In the genomic region with DNA sequence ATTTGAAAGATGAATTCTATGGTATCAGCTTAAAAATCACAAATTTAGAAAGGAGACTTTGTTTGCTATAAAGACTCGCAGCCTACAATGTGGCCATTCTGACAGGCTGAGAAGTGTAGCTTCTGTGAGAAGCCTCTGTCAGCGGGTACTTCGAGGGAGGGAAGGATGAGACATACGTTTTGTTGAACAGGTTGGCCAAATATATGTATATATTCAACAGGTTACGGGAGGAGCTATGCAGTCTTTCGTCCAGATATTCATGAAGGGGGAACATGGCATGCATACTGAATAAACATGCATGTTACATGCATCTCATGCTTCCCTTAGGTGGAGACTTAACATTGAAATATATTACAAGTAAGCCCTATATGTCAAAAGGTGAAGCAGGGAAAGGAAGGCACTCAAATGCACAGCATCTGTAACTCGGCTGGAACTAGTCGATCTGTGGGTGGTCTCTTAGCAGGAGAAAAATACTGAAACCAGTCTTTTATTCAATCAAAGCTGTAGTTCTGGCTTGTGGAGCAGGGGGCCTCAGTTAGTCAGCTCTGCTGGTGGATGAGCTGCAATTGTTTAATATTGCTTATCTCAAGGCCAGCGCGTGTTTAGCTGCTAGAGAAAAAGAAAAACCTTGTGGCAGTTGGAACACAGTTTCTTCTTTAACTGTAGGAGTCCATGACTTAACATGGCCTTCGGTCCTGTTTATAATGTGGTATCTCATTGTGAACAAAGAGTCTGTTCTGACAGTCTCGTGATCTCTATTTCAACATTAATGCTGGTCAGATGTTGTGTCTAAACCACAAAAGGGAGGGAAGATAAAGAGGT, we compare ENCODE assay signal across 1 cellular context.
TF ChIP-seq lines count a peak whose summit lies in the region.

No MANE protein-coding gene starts in this region.

TF ChIP-seq in WTC11, 78 proteins besides CTCF, POLR2A, EP300 and RAD21 (continued from another document):
- TF ChIP-seq AR (CRISPR knock-in tag; IDR thresholded peaks at IDR 0.05) (no peak), EMX1 (CRISPR knock-in tag; IDR thresholded peaks at IDR 0.05) (no peak), CBFB (CRISPR knock-in tag; IDR thresholded peaks at IDR 0.05; ENCODE audit: low read depth) (no peak)
